ENCODE assay signal across 8 cellular contexts in the genomic region with DNA sequence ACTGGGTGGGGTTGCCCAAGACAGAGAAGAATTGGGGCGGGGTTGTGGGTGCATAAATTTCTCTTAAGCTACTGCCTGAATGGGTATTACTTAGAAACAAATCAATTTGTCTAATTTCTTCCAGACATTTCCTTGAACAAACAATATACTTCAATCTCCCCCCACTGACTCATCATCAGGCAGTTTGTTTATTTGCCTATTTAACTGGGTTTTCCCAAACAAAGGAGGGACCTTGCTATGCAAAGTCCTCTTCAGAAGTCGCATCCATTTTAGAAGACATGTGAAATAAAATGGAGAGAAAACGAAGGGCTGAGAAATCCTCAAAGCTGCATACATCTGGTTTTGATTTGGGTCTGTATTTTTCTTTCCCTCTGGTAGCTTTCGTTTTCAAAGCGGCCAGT.
DNase-seq lines count a peak whose midpoint lies in the region; ATAC-seq, FAIRE-seq and TF ChIP-seq lines count a peak whose summit lies in the region.
"Not testable (repeated sequence)": the region's sequence is repeated elsewhere in the genome, so short reads cannot be mapped to it uniquely, and the experiment has no call there.

No MANE protein-coding gene starts in this region.

- not testable (repeated sequence) for H3K36me3 ChIP-seq in adipocyte (ENCODE audit: control insufficient read depth, insufficient read depth, low read length, severe bottlenecking); mesenchymal stem cell (ENCODE audit: control insufficient read depth in 1 of 2, insufficient read depth in 2 of 2, low read depth in 1 of 2, low read length in 2 of 2)

- not testable (repeated sequence) for H3T11ph ChIP-seq in H9 (ENCODE audit: low read length)

- not testable (repeated sequence) for H3K23me2 ChIP-seq in H9 (ENCODE audit: insufficient read length, low read depth, low read length, poor library complexity, severe bottlenecking)

- peaks cover 24 to 26% of the 10 kb centered on the region in 2 experiments for H3K4me1 Mint-ChIP-seq in H9

- not testable (repeated sequence) for H2BK5ac ChIP-seq in H9 (ENCODE audit: insufficient read length, low read length); mesenchymal stem cell (ENCODE audit: low read depth, low read length, poor library complexity, severe bottlenecking)

- not testable (repeated sequence) for TF ChIP-seq EP300 in A549 (IDR thresholded peaks at IDR 0.05)

- H4K8ac ChIP-seq in H9 (replicated peaks; ENCODE audit: insufficient read length, low read depth, low read length); mesenchymal stem cell (ENCODE audit: low read length): not testable (repeated sequence)

- H3K79me2 ChIP-seq in H9 (ENCODE audit: insufficient read depth, low read length) = not testable (repeated sequence)

- not testable (repeated sequence) for H3K4me3 ChIP-seq in A549
- peak overlapping the region; percentile 67 for H3K4me3 ChIP-seq in adipocyte (ENCODE audit: low read length)
- H3K4me3 ChIP-seq in mesenchymal stem cell (ENCODE audit: insufficient read depth in 1 of 2, low read depth in 1 of 2, low read length in 2 of 2) = peak overlapping the region in 1 of 2 experiments; percentile 74

- not testable (repeated sequence) for H3K9me3 ChIP-seq in A549; H9 (ENCODE audit: control insufficient read depth, low read depth, low read length); adipocyte (ENCODE audit: control insufficient read depth, low read length); mesenchymal stem cell (ENCODE audit: control insufficient read depth, low read length)

- not testable (repeated sequence) for H2BK20ac ChIP-seq in H9 (ENCODE audit: low read depth, low read length, poor library complexity, severe bottlenecking)

- peak overlapping the region; percentile 53 for H3K4me2 ChIP-seq in A549
- not testable (repeated sequence) for H3K4me2 ChIP-seq in H9 (ENCODE audit: insufficient read depth, insufficient read length, low read length); mesenchymal stem cell (ENCODE audit: low read length, poor library complexity, severe bottlenecking)

- H3K36me3 Mint-ChIP-seq in H9 (ENCODE audit: insufficient read depth in 1 of 3, low read depth in 3 of 3) = not testable (repeated sequence)

- not testable (repeated sequence) for H3K9ac ChIP-seq in H9 (ENCODE audit: extremely low read depth, insufficient read length, low read length)
- peak overlapping the region; percentile 39 for H3K9ac ChIP-seq in adipocyte (ENCODE audit: low read length)
- H3K9ac ChIP-seq in mesenchymal stem cell (ENCODE audit: low read length) = peak overlapping the region; percentile 71

- not testable (repeated sequence) for H2BK12ac ChIP-seq in H9 (ENCODE audit: insufficient read length, low read depth, low read length); mesenchymal stem cell (ENCODE audit: low read length in 2 of 2)

- CTCF ChIA-PET in A549 (lab: Yijun Ruan, JAX) = not testable (repeated sequence)

- not testable (repeated sequence) for TF ChIP-seq CTCF in A549 (IDR thresholded peaks at IDR 0.05); D721Med (IDR thresholded peaks at IDR 0.05; ENCODE audit: insufficient read depth, missing control alignments); H9 (conservative IDR thresholded peaks at IDR 0.05)

- not testable (repeated sequence) for FAIRE-seq in A549 (lab: Jason Lieb, UNC)
- peak; percentile 32 for FAIRE-seq in D721Med (lab: Jason Lieb, UNC)

- not testable (repeated sequence) for DNase-seq in A549 (ENCODE audit: low read depth in 1 of 2, low spot score in 1 of 2); D721Med (ENCODE audit: insufficient read length, low spot score); H9
- DNase-seq in NOMO-1 (lab: John Stamatoyannopoulos, UW; ENCODE audit: unreplicated experiment in 2 of 2) (peak; percentile 71), adipocyte (ENCODE audit: low read depth) (peak; percentile 69), fibroblast of gingiva (ENCODE audit: low read depth) (peak; percentile 78), mesenchymal stem cell (peak; percentile 3), stromal cell of bone marrow (ENCODE audit: low read depth) (peak; percentile 16)

- H3K79me1 ChIP-seq in H9 (ENCODE audit: insufficient read depth, low read depth, low read length, poor library complexity, severe bottlenecking); mesenchymal stem cell (replicated peaks; ENCODE audit: low read length, poor library complexity, severe bottlenecking): not testable (repeated sequence)

- not testable (repeated sequence) for H3K56ac ChIP-seq in H9 (ENCODE audit: insufficient read length, low read depth, low read length)

- H4K20me1 ChIP-seq in H9 (ENCODE audit: control insufficient read depth, insufficient read depth, insufficient read length) = not testable (repeated sequence)

- not testable (repeated sequence) for H3K14ac ChIP-seq in H9 (ENCODE audit: insufficient read depth, low read length); mesenchymal stem cell (ENCODE audit: low read length in 2 of 2)

- peak overlapping the region; percentile 8 for H2AFZ ChIP-seq in H9 (ENCODE audit: low read length)
- H2AFZ ChIP-seq in mesenchymal stem cell (ENCODE audit: low read depth, low read length) = not testable (repeated sequence)

- H3K27me3 ChIP-seq in H9 (ENCODE audit: insufficient read depth, low read length); adipocyte (replicated peaks; ENCODE audit: control insufficient read depth, insufficient read depth, low read length); mesenchymal stem cell (ENCODE audit: control insufficient read depth in 1 of 2, insufficient read depth in 1 of 2, low read length in 2 of 2): not testable (repeated sequence)

- H3K4me3 Mint-ChIP-seq in H9 = not testable (repeated sequence)

- H2AK5ac ChIP-seq in H9 (ENCODE audit: insufficient read length, low read length); mesenchymal stem cell (ENCODE audit: low read length, severe bottlenecking): not testable (repeated sequence)

- not testable (repeated sequence) for H3K27me3 Mint-ChIP-seq in H9 (ENCODE audit: low read depth)

- H3K27ac Mint-ChIP-seq in H9 = not testable (repeated sequence)

- not testable (repeated sequence) for H4K5ac ChIP-seq in H9 (ENCODE audit: insufficient read length, low read depth, low read length)

- not testable (repeated sequence) for ATAC-seq in A549

- POLR2A ChIA-PET in A549 (lab: Yijun Ruan, JAX) = not testable (repeated sequence)

- H2BK15ac ChIP-seq in H9 (ENCODE audit: low read depth, low read length); mesenchymal stem cell (ENCODE audit: low read depth, poor library complexity, severe bottlenecking): not testable (repeated sequence)

- H3K9me3 Mint-ChIP-seq in H9 = not testable (repeated sequence)

- H3K23ac ChIP-seq in H9 (ENCODE audit: insufficient read length, low read depth, low read length); mesenchymal stem cell (ENCODE audit: low read length in 2 of 2): not testable (repeated sequence)

- H3K27ac ChIP-seq in A549; H9 (ENCODE audit: insufficient read length, low read depth, low read length); mesenchymal stem cell (ENCODE audit: low read length, poor library complexity, severe bottlenecking): not testable (repeated sequence)

- TF ChIP-seq POLR2A in A549 (IDR thresholded peaks at IDR 0.05; ENCODE audit: low read length) = not testable (repeated sequence)

- H2BK120ac ChIP-seq in H9 (ENCODE audit: low read depth, low read length, poor library complexity, severe bottlenecking); mesenchymal stem cell (ENCODE audit: low read depth, low read length): not testable (repeated sequence)

- not testable (repeated sequence) for H3K4ac ChIP-seq in H9 (ENCODE audit: low read depth, low read length); mesenchymal stem cell (ENCODE audit: low read depth in 1 of 2, low read length in 2 of 2)

- TF ChIP-seq RAD21 in A549 (conservative IDR thresholded peaks at IDR 0.05 in 1 of 2, IDR thresholded peaks at IDR 0.05 in 1 of 2) = not testable (repeated sequence)

- H3K18ac ChIP-seq in H9 (ENCODE audit: insufficient read length, low read depth, low read length); mesenchymal stem cell (ENCODE audit: low read depth in 1 of 2, low read length in 2 of 2): not testable (repeated sequence)

- 14% methylated on average over 5 of the region's 5 CpGs for WGBS in A549 (ENCODE audit: missing lambda C conversion rate)
- WGBS in H9 (ENCODE audit: extremely low coverage, insufficient read length, low lambda C conversion rate) = no CpG with 5 or more reads among the region's 5 CpGs
- WGBS in mesenchymal stem cell = 74% methylated on average over 4 of the region's 5 CpGs

- H3K4me1 ChIP-seq in A549; H9 (ENCODE audit: insufficient read depth, low read length); mesenchymal stem cell (ENCODE audit: control insufficient read depth, insufficient read depth, low read depth, low read length): not testable (repeated sequence)
- peaks cover 13% of the 10 kb centered on the region for H3K4me1 ChIP-seq in adipocyte (ENCODE audit: control insufficient read depth, insufficient read depth, low read length)

- H4K91ac ChIP-seq in H9 (ENCODE audit: insufficient read length, low read depth, low read length); mesenchymal stem cell (ENCODE audit: low read length): not testable (repeated sequence)
